1 cellular context compared by ENCODE assay signal in the genomic region with DNA sequence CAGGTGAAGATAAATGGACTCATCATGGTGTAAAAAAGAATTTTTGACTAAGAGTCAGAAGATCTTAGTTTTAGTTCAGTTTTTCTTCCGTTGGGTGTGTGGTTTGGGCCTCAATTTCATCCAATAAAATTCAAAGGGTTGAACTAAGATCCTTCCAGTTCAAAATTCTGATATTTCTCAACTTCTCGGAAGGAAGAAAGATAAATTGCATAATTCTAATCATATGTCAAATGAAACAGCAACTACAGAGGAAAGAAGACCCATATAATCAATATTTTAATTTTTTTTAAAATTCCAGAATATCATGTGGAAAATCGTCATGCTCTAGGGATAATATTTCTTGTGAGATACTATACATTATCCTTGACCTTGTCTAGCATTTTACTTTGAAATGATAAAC.
TF ChIP-seq lines count a peak whose summit lies in the region.

No MANE protein-coding gene starts in this region.

TF ChIP-seq in HEK293, 187 proteins besides CTCF, POLR2A, EP300 and RAD21 (continued from another document):
- TF ChIP-seq, protein P1, sequence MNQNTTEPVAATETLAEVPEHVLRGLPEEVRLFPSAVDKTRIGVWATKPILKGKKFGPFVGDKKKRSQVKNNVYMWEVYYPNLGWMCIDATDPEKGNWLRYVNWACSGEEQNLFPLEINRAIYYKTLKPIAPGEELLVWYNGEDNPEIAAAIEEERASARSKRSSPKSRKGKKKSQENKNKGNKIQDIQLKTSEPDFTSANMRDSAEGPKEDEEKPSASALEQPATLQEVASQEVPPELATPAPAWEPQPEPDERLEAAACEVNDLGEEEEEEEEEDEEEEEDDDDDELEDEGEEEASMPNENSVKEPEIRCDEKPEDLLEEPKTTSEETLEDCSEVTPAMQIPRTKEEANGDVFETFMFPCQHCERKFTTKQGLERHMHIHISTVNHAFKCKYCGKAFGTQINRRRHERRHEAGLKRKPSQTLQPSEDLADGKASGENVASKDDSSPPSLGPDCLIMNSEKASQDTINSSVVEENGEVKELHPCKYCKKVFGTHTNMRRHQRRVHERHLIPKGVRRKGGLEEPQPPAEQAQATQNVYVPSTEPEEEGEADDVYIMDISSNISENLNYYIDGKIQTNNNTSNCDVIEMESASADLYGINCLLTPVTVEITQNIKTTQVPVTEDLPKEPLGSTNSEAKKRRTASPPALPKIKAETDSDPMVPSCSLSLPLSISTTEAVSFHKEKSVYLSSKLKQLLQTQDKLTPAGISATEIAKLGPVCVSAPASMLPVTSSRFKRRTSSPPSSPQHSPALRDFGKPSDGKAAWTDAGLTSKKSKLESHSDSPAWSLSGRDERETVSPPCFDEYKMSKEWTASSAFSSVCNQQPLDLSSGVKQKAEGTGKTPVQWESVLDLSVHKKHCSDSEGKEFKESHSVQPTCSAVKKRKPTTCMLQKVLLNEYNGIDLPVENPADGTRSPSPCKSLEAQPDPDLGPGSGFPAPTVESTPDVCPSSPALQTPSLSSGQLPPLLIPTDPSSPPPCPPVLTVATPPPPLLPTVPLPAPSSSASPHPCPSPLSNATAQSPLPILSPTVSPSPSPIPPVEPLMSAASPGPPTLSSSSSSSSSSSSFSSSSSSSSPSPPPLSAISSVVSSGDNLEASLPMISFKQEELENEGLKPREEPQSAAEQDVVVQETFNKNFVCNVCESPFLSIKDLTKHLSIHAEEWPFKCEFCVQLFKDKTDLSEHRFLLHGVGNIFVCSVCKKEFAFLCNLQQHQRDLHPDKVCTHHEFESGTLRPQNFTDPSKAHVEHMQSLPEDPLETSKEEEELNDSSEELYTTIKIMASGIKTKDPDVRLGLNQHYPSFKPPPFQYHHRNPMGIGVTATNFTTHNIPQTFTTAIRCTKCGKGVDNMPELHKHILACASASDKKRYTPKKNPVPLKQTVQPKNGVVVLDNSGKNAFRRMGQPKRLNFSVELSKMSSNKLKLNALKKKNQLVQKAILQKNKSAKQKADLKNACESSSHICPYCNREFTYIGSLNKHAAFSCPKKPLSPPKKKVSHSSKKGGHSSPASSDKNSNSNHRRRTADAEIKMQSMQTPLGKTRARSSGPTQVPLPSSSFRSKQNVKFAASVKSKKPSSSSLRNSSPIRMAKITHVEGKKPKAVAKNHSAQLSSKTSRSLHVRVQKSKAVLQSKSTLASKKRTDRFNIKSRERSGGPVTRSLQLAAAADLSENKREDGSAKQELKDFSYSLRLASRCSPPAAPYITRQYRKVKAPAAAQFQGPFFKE (tag by site-specific recombination; IDR thresholded peaks at IDR 0.05; ENCODE audit: borderline replicate concordance) = no peak
- TF ChIP-seq, protein P2, sequence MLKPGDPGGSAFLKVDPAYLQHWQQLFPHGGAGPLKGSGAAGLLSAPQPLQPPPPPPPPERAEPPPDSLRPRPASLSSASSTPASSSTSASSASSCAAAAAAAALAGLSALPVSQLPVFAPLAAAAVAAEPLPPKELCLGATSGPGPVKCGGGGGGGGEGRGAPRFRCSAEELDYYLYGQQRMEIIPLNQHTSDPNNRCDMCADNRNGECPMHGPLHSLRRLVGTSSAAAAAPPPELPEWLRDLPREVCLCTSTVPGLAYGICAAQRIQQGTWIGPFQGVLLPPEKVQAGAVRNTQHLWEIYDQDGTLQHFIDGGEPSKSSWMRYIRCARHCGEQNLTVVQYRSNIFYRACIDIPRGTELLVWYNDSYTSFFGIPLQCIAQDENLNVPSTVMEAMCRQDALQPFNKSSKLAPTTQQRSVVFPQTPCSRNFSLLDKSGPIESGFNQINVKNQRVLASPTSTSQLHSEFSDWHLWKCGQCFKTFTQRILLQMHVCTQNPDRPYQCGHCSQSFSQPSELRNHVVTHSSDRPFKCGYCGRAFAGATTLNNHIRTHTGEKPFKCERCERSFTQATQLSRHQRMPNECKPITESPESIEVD (tag by site-specific recombination; IDR thresholded peaks at IDR 0.05) = no peak
TF ChIP-seq in HEK293: peak in this region for 0.
